ENCODE assay signal across 6 cellular contexts in the genomic region with DNA sequence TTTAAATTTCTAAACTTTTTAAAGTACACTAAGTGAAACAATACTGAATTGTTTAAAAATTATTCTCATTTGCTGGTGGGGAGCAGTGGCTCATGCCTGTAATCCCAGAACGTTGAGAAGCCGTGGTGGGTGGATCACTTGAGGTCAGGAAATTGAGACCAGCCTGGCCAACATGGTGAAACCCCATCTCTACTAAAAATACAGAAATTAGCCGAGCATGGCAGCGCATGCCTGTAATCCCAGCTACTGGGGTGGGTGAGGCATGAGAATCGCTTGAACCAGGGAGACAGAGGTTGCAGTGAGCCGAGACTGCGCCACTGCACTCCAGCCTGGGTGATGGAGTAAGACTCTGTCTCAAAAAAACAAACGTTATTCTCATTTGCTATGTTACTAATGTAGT. TPM values are rescaled to one million over a fixed set of nuclear protein-coding genes. Genes with fewer than 3 reads are reported as not detected.
A peak's percentile ranks its signal among the peaks of the same experiment; 100 is the strongest.
DNase-seq lines count a peak whose midpoint lies in the region; ATAC-seq, FAIRE-seq and TF ChIP-seq lines count a peak whose summit lies in the region.
"Not testable (repeated sequence)": the region's sequence is repeated elsewhere in the genome, so short reads cannot be mapped to it uniquely, and the experiment has no call there.

No MANE protein-coding gene starts in this region.

- BruUV-seq in GM12878 (replicated peaks; lab: Mats Ljungman, UMichigan) = not testable (repeated sequence)

- peaks cover 39 to 46% of the 10 kb centered on the region in 2 donors for H3K4me1 Mint-ChIP-seq in immature natural killer cell
- H3K4me1 Mint-ChIP-seq in natural killer cell treated with Interleukin-12 subunit alpha and Interleukin-12 subunit beta and Interleukin-15 and Interleukin-18, amount 100 ng/mL, for 72 hours (ENCODE audit: low read depth in 2 of 2) = peaks cover 35 to 47% of the 10 kb centered on the region in 2 donors

- H3K27ac Mint-ChIP-seq in immature natural killer cell = peak overlapping the region in 5 of 6 donors; percentile 49 to 70 (median 55)
- H3K27ac Mint-ChIP-seq in natural killer cell treated with Interleukin-12 subunit alpha and Interleukin-12 subunit beta and Interleukin-15 and Interleukin-18, amount 100 ng/mL, for 72 hours = peak overlapping the region; percentile 41 to 53

- peak overlapping the region in 9 of 11 experiments; percentile 30 to 87 (median 79); a peak in 18 of 22 replicates for H3K27ac ChIP-seq in BLaER1 treated with 17β-estradiol and CSF1 and Interleukin-3, amounts not matched to agents 10 nM and 100 nM
- peak overlapping the region; percentile 20; the same call in 1 of the 2 replicates for H3K27ac ChIP-seq in GM12878 (ENCODE audit: control insufficient read depth, insufficient read depth)
- not testable (repeated sequence) for H3K27ac ChIP-seq in trophoblast cell (ENCODE audit: low read depth, low read length)

- not testable (repeated sequence) for H2BK12ac ChIP-seq in trophoblast cell (ENCODE audit: low read length)

- not testable (repeated sequence) for DNase-seq in GM18507 (ENCODE audit: extremely low spot score, insufficient read length, low read depth); GM12878 (ENCODE audit: low read depth, low spot score); immature natural killer cell; natural killer cell treated with Interleukin-12 subunit alpha and Interleukin-12 subunit beta and Interleukin-15 and Interleukin-18, amount 100 ng/mL, for 72 hours (ENCODE audit: low spot score); trophoblast cell

- not testable (repeated sequence) for TF ChIP-seq CTCF in GM12878 (IDR thresholded peaks at IDR 0.05 in 2 of 3, conservative IDR thresholded peaks at IDR 0.05 in 1 of 3; ENCODE audit: control insufficient read depth in 2 of 3, extremely low read depth in 1 of 3, insufficient read depth in 1 of 3, low read depth in 3 of 3, low read length in 3 of 3)

- H2BK5ac ChIP-seq in trophoblast cell (ENCODE audit: low read depth, low read length, poor library complexity) = not testable (repeated sequence)

- H3K79me1 ChIP-seq in trophoblast cell (ENCODE audit: low read length) = not testable (repeated sequence)

- SMC1A ChIA-PET in GM12878 (lab: Charles Lee; ENCODE audit: uncharacterized antibody, unreplicated experiment) = interaction anchor here (0.6 to 1.5 kb wide), 3 partner anchors 19 to 99 kb away, joined by 3 read pairs; no protein-coding TSS in a partner anchor

- not testable (repeated sequence) for TF ChIP-seq EP300 in GM12878 (IDR thresholded peaks at IDR 0.05; ENCODE audit: borderline replicate concordance in 1 of 2, control insufficient read depth in 1 of 2, low read depth in 2 of 2, low read length in 2 of 2)

- peaks cover 34 to 62% (median 45%) of the 10 kb centered on the region in 10 experiments for H3K4me1 ChIP-seq in BLaER1 treated with 17β-estradiol and CSF1 and Interleukin-3, amounts not matched to agents 10 nM and 100 nM
- peaks cover 15% of the 10 kb centered on the region for H3K4me1 ChIP-seq in GM12878 (ENCODE audit: control insufficient read depth, insufficient read depth, low read length)
- H3K4me1 ChIP-seq in trophoblast cell (ENCODE audit: control insufficient read depth in 1 of 2, insufficient read depth in 2 of 2, low read length in 2 of 2) = not testable (repeated sequence)

- not testable (repeated sequence) for H3K23ac ChIP-seq in trophoblast cell (ENCODE audit: low read length)

- H3K36me3 ChIP-seq in BLaER1 treated with 17β-estradiol and CSF1 and Interleukin-3, amounts not matched to agents 10 nM and 100 nM = peaks cover 54 to 95% (median 71%) of the 10 kb centered on the region in 11 experiments
- H3K36me3 ChIP-seq in GM12878 (ENCODE audit: control insufficient read depth in 2 of 2, insufficient read depth in 2 of 2, low read length in 1 of 2) = peaks cover 2 to 18% of the 10 kb centered on the region in 2 experiments; a peak in 3 of 4 replicates
- H3K36me3 ChIP-seq in trophoblast cell (ENCODE audit: control insufficient read depth in 1 of 2, insufficient read depth in 2 of 2, low read length in 2 of 2) = peaks cover 11 to 13% of the 10 kb centered on the region in 2 experiments

- RAD21 ChIA-PET in GM12878 (lab: Charles Lee; ENCODE audit: unreplicated experiment) = interaction anchor here (0.9 to 1.3 kb wide), 2 partner anchors 19 to 136 kb away, joined by 3 to 4 read pairs; no protein-coding TSS in a partner anchor

- not testable (repeated sequence) for H2BK120ac ChIP-seq in trophoblast cell (ENCODE audit: insufficient read depth, low read length, poor library complexity)

- TF ChIP-seq POLR2A in GM12878 (IDR thresholded peaks at IDR 0.05; ENCODE audit: low read depth, low read length) = not testable (repeated sequence)

- H3K36me3 Mint-ChIP-seq in immature natural killer cell; natural killer cell treated with Interleukin-12 subunit alpha and Interleukin-12 subunit beta and Interleukin-15 and Interleukin-18, amount 100 ng/mL, for 72 hours: not testable (repeated sequence)

- FAIRE-seq in GM18507 (lab: Jason Lieb, UNC) = peak; percentile 29
- not testable (repeated sequence) for FAIRE-seq in GM12878 (lab: Jason Lieb, UNC)

- H2AFZ ChIP-seq in GM12878 (ENCODE audit: control insufficient read depth, low read depth, low read length); trophoblast cell (ENCODE audit: insufficient read depth, low read length, poor library complexity): not testable (repeated sequence)

- intact Hi-C loops in GM12878 (cut with micrococcal nuclease; ENCODE audit: unreplicated experiment) = not testable (repeated sequence)

- H3K27me3 Mint-ChIP-seq in immature natural killer cell (ENCODE audit: low read depth in 3 of 3); natural killer cell treated with Interleukin-12 subunit alpha and Interleukin-12 subunit beta and Interleukin-15 and Interleukin-18, amount 100 ng/mL, for 72 hours: not testable (repeated sequence)

- peak overlapping the region in 9 of 11 experiments; percentile 18 to 74 (median 64); a peak in 16 of 22 replicates for H3K9ac ChIP-seq in BLaER1 treated with 17β-estradiol and CSF1 and Interleukin-3, amounts not matched to agents 10 nM and 100 nM
- not testable (repeated sequence) for H3K9ac ChIP-seq in GM12878 (ENCODE audit: control insufficient read depth, insufficient read depth, low read length); trophoblast cell (ENCODE audit: low read length)

- H4K91ac ChIP-seq in trophoblast cell (ENCODE audit: low read depth, low read length) = not testable (repeated sequence)

- H4K20me1 ChIP-seq in BLaER1 treated with 17β-estradiol and CSF1 and Interleukin-3, amounts not matched to agents 10 nM and 100 nM = peaks cover 32 to 99% (median 84%) of the 10 kb centered on the region in 11 experiments; a peak in 21 of 22 replicates
- not testable (repeated sequence) for H4K20me1 ChIP-seq in GM12878 (ENCODE audit: control insufficient read depth, insufficient read depth)

- not testable (repeated sequence) for H3K14ac ChIP-seq in trophoblast cell (ENCODE audit: low read length)

- CTCF ChIA-PET in GM12878 (lab: Yijun Ruan, JAX) = interaction anchor here (0.6 to 1.0 kb wide), 3 partner anchors 13 to 136 kb away, joined by 3 read pairs; no protein-coding TSS in a partner anchor

- H3K9me3 ChIP-seq in BLaER1 treated with 17β-estradiol and CSF1 and Interleukin-3, amounts not matched to agents 10 nM and 100 nM (replicated peaks in 1 of 11); GM12878 (replicated peaks; ENCODE audit: control insufficient read depth, insufficient read depth, low read length); trophoblast cell (ENCODE audit: insufficient read depth, low read depth, low read length): not testable (repeated sequence)

- H3K4ac ChIP-seq in trophoblast cell (ENCODE audit: low read depth, low read length) = peak overlapping the region; percentile 14

- H3K4me3 ChIP-seq in BLaER1 treated with 17β-estradiol and CSF1 and Interleukin-3, amounts not matched to agents 10 nM and 100 nM = peak overlapping the region in 4 of 10 experiments; percentile 2 to 29 (median 15); a peak in 6 of 20 replicates
- H3K4me3 ChIP-seq in GM12878; trophoblast cell (ENCODE audit: low read depth, low read length): not testable (repeated sequence)

- WGBS in GM12878 (ENCODE audit: insufficient coverage, insufficient replicate concordance, low lambda C conversion rate, missing lambda C conversion rate) = 26% methylated on average over 8 of the region's 8 CpGs
- WGBS in trophoblast cell (ENCODE audit: extremely low coverage, insufficient coverage, insufficient read length) = no CpG with 5 or more reads among the region's 8 CpGs

- peaks cover 77% of the 10 kb centered on the region for H3K79me2 ChIP-seq in GM12878 (ENCODE audit: control insufficient read depth, insufficient read depth, low read length)
- H3K79me2 ChIP-seq in trophoblast cell (ENCODE audit: control insufficient read depth, insufficient read depth, low read length, poor library complexity) = not testable (repeated sequence)

- not testable (repeated sequence) for H4K8ac ChIP-seq in trophoblast cell (ENCODE audit: low read depth, low read length)

- not testable (repeated sequence) for H3K18ac ChIP-seq in trophoblast cell (ENCODE audit: low read length)

- not testable (repeated sequence) for H2AK5ac ChIP-seq in trophoblast cell (ENCODE audit: low read length)

- not testable (repeated sequence) for TF ChIP-seq RAD21 in GM12878 (IDR thresholded peaks at IDR 0.05; ENCODE audit: insufficient read depth, low read depth, low read length)

- H3K4me3 Mint-ChIP-seq in immature natural killer cell = peak overlapping the region; percentile 61 to 67 (median 65)
- H3K4me3 Mint-ChIP-seq in natural killer cell treated with Interleukin-12 subunit alpha and Interleukin-12 subunit beta and Interleukin-15 and Interleukin-18, amount 100 ng/mL, for 72 hours = peak overlapping the region; percentile 45

- H3K9me3 Mint-ChIP-seq in immature natural killer cell; natural killer cell treated with Interleukin-12 subunit alpha and Interleukin-12 subunit beta and Interleukin-15 and Interleukin-18, amount 100 ng/mL, for 72 hours: not testable (repeated sequence)

- H3K4me2 ChIP-seq in BLaER1 treated with 17β-estradiol and CSF1 and Interleukin-3, amounts not matched to agents 10 nM and 100 nM = peak overlapping the region; percentile 65 to 88 (median 74)
- peak overlapping the region; percentile 53 for H3K4me2 ChIP-seq in GM12878 (ENCODE audit: control insufficient read depth, insufficient read depth)
- H3K4me2 ChIP-seq in trophoblast cell (ENCODE audit: low read length) = not testable (repeated sequence)

- ATAC-seq in GM12878 = peak; percentile 73
- ATAC-seq in natural killer cell treated with Interleukin-12 subunit alpha and Interleukin-12 subunit beta and Interleukin-15 and Interleukin-18, amount 100 ng/mL, for 72 hours = peak in 1 of 2 donors; percentile 36

- not testable (repeated sequence) for H4K12ac ChIP-seq in trophoblast cell (ENCODE audit: low read depth, low read length)

- in situ Hi-C loops in GM12878 (cut with MboI) = not testable (repeated sequence)

- POLR2A ChIA-PET in GM12878 (lab: Charles Lee) = interaction anchor here (0.7 kb wide), 1 partner anchor 145 kb away, joined by 3 read pairs; no protein-coding TSS in a partner anchor

- not testable (repeated sequence) for H3K27me3 ChIP-seq in BLaER1 treated with 17β-estradiol and CSF1 and Interleukin-3, amounts not matched to agents 10 nM and 100 nM; GM12878 (replicated peaks in 1 of 2; ENCODE audit: control insufficient read depth in 2 of 2, insufficient read depth in 2 of 2, low read length in 1 of 2); trophoblast cell (ENCODE audit: insufficient read depth, low read length)

RNA-seq across cellular contexts. Expression of a gene that starts 21.9 kb away (rescaled TPM):
- 197 and 222 TPM in 2 replicates for total RNA-seq in GM12878 (2013; cell fraction: nucleolus; rRNA removed)
- total RNA-seq in GM12878 (2014; rRNA removed) (32.5 and 33.0 TPM in 2 replicates), GM12878 (2014; rRNA removed; fragmentation: Illumina TruSeq; extraction: Trizol) (39.1 and 44.9 TPM in 2 replicates), GM12878 (2021) (80.6 and 84.4 TPM in 2 replicates)
- 25.3 TPM for polyA plus RNA-seq in GM12878 (2011; ENCODE audit: low read depth)
- polyA plus RNA-seq in GM12878 (2011; rRNA removed) (41.2 and 62.2 TPM in 2 replicates), GM12878 (2014; fragmentation: Illumina TruSeq; extraction: Trizol) (64.4 and 74.5 TPM in 2 replicates), GM12878 (2014; fragmentation: Nextera tagmentation; extraction: Ambion mirVana) (10 to 100 TPM; 11.3 to 26.9 TPM), GM12878 (2014; rRNA removed) (46.8 and 47.4 TPM in 2 replicates), GM12878 (2016; fragmentation: Nextera tagmentation; extraction: Ambion mirVana) (10 to 100 TPM; 13.3 to 19.6 TPM), immature natural killer cell (1 to 10 TPM; 3.8 to 8.5 (median 6.7) TPM)
- 34.2 and 45.4 TPM in 2 replicates for polyA plus RNA-seq in GM12878 (2011; cell fraction: cytosol; rRNA removed)
- polyA plus RNA-seq in GM12878 (2011; cell fraction: nucleus; rRNA removed) = 110 and 121 TPM in 2 replicates
- 34.9 and 39.5 TPM in 2 replicates for polyA plus RNA-seq in GM12878 (2012)
- 100 and 151 TPM in 2 replicates for polyA minus RNA-seq in GM12878 (2011; rRNA and poly(A)+ RNA removed)
- 21.8 and 33.8 TPM in 2 replicates for polyA minus RNA-seq in GM12878 (2011; cell fraction: cytosol; rRNA and poly(A)+ RNA removed)
- 56.3 and 104 TPM in 2 replicates for polyA minus RNA-seq in GM12878 (2011; cell fraction: nucleus; rRNA and poly(A)+ RNA removed)
- total RNA-seq in natural killer cell treated with Interleukin-12 subunit alpha and Interleukin-12 subunit beta and Interleukin-15 and Interleukin-18, amount 100 ng/mL, for 72 hours = 100 to 1,000 TPM in 1 of 2 donors, 10 to 100 TPM in 1; 74.9 to 127 TPM
- 40.5 and 43.4 TPM in 2 replicates for polyA plus RNA-seq in trophoblast cell (2013)

RNA-seq across cellular contexts. Expression of a gene that starts 38.0 kb away (rescaled TPM):
- total RNA-seq in GM12878 (2013; cell fraction: nucleolus; rRNA removed) = 58.5 and 65.0 TPM in 2 replicates
- total RNA-seq in GM12878 (2014; rRNA removed) (423 and 434 TPM in 2 replicates), GM12878 (2014; rRNA removed; fragmentation: Illumina TruSeq; extraction: Trizol) (316 and 317 TPM in 2 replicates), GM12878 (2021) (348 and 359 TPM in 2 replicates)
- polyA plus RNA-seq in GM12878 (2011; ENCODE audit: low read depth) = 230 TPM
- polyA plus RNA-seq in GM12878 (2011; rRNA removed) (278 and 418 TPM in 2 replicates), GM12878 (2014; fragmentation: Illumina TruSeq; extraction: Trizol) (285 and 429 TPM in 2 replicates), GM12878 (2014; fragmentation: Nextera tagmentation; extraction: Ambion mirVana) (100 to 1,000 TPM; 508 to 610 TPM), GM12878 (2014; rRNA removed) (538 and 552 TPM in 2 replicates), GM12878 (2016; fragmentation: Nextera tagmentation; extraction: Ambion mirVana) (100 to 1,000 TPM; 278 to 296 TPM), immature natural killer cell (10 to 100 TPM; 64.4 to 90.7 (median 71.4) TPM)
- 665 and 683 TPM in 2 replicates for polyA plus RNA-seq in GM12878 (2011; cell fraction: cytosol; rRNA removed)
- polyA plus RNA-seq in GM12878 (2011; cell fraction: nucleus; rRNA removed) = 525 and 562 TPM in 2 replicates
- polyA plus RNA-seq in GM12878 (2012) = 329 and 345 TPM in 2 replicates
- 283 and 422 TPM in 2 replicates for polyA minus RNA-seq in GM12878 (2011; rRNA and poly(A)+ RNA removed)
- polyA minus RNA-seq in GM12878 (2011; cell fraction: cytosol; rRNA and poly(A)+ RNA removed) = 99.2 and 117 TPM in 2 replicates
- 79.4 and 82.2 TPM in 2 replicates for polyA minus RNA-seq in GM12878 (2011; cell fraction: nucleus; rRNA and poly(A)+ RNA removed)
- 100 to 1,000 TPM; 375 to 427 TPM for total RNA-seq in natural killer cell treated with Interleukin-12 subunit alpha and Interleukin-12 subunit beta and Interleukin-15 and Interleukin-18, amount 100 ng/mL, for 72 hours
- polyA plus RNA-seq in trophoblast cell (2013) = 411 and 419 TPM in 2 replicates
